In the genomic region with DNA sequence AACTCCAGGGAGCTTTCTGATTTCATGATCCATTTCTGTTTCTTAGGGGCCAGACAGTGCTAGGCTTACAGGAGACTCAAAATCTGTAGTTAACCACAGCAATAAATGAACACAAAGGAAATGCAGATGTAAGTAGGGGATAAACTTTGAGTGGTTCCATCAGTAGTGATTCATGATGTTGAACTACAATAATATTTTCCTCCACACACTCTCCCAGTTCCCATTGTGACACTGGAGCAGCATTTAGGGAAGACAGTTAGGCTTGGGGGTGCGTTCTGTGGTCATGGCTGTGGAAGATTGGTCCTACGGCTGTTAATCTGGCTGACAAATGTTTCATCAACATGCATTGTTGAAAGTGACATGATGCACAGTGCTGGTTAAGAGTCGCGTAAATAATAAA, we compare ENCODE assay signal across 14 cellular contexts.
DNase-seq lines count a peak whose midpoint lies in the region; FAIRE-seq and TF ChIP-seq lines count a peak whose summit lies in the region.
"Had no signal": no experiment of that assay in that cellular context is flagged by ENCODE, and none has a peak within 500 bp of the region (broad histone marks: within the 10 kb centered on the region; RNA-seq: fewer than 3 reads in every experiment).

No MANE protein-coding gene starts in this region.

- H3K36me3 ChIP-seq in HAP-1 (replicated peaks) (no peaks in the 10 kb centered on the region), adipocyte (ENCODE audit: control insufficient read depth, insufficient read depth, low read length, severe bottlenecking) (no peaks in the 10 kb centered on the region), kidney (ENCODE audit: control insufficient read depth in 1 of 2, insufficient read depth in 2 of 2, low read length in 2 of 2) (no peaks in the 10 kb centered on the region)
- H3K36me3 ChIP-seq: prostate gland, thoracic aorta had no signal

- DNase-seq in HAP-1 (ENCODE audit: low spot score in 2 of 2) (peak; percentile 61 to 96), adipocyte (ENCODE audit: low read depth) (peak; percentile 37), hepatic stellate cell (ENCODE audit: low spot score) (peak; percentile 46), GM10266 (ENCODE audit: extremely low spot score) (no peak), kidney (no peak)
- no peak for DNase-seq in activated CD8-positive, alpha-beta memory T cell treated with anti-CD3 and anti-CD28 coated beads for 24 hours
- DNase-seq in activated CD4-positive, CD25-positive, alpha-beta regulatory T cell (lab: John Stamatoyannopoulos, UW): no peak
- DNase-seq: AML-193, cortex of kidney, glutamatergic neuron had no signal

- in situ Hi-C loops in HAP-1 (cut with MboI; ENCODE audit: low sequenced_read_pairs): no loop called here

- H3K4me1 ChIP-seq in HAP-1 (peaks cover 62% of the 10 kb centered on the region), adipocyte (ENCODE audit: control insufficient read depth, insufficient read depth, low read length) (peaks cover 51% of the 10 kb centered on the region), kidney (ENCODE audit: control insufficient read depth in 1 of 2, insufficient read depth in 1 of 2, low read depth in 1 of 2, low read length in 2 of 2) (peaks cover 17 to 22% of the 10 kb centered on the region in 2 donors)
- H3K4me1 ChIP-seq: prostate gland had no signal

- H3K9me3 ChIP-seq in HAP-1 (no peaks in the 10 kb centered on the region), adipocyte (ENCODE audit: control insufficient read depth, low read length) (no peaks in the 10 kb centered on the region), kidney (ENCODE audit: control insufficient read depth in 1 of 2, low read length in 2 of 2) (no peaks in the 10 kb centered on the region)
- H3K9me3 ChIP-seq: prostate gland, thoracic aorta had no signal

- H3K27ac ChIP-seq in 22Rv1 (peak overlapping the region; percentile 59), kidney (ENCODE audit: low read depth in 2 of 2, low read length in 2 of 2) (no peak overlapping the region)
- H3K27ac ChIP-seq: prostate gland, thoracic aorta had no signal

- no peak for FAIRE-seq in kidney (lab: Jason Lieb, UNC)

- intact Hi-C loops in kidney (cut with DNase I): no loop called here

- TF ChIP-seq CTCF in 22Rv1 (IDR thresholded peaks at IDR 0.05): no peak
- no peak for TF ChIP-seq CTCF in GM10266 (IDR thresholded peaks at IDR 0.05; ENCODE audit: control insufficient read depth, insufficient read depth, low read depth, missing control alignments)
- TF ChIP-seq CTCF in kidney (IDR thresholded peaks at IDR 0.05; ENCODE audit: borderline replicate concordance, extremely low read depth, insufficient read depth): no peak

- peak overlapping the region; percentile 73 for H3K9ac ChIP-seq in adipocyte (ENCODE audit: low read length)
- no peak overlapping the region for H3K9ac ChIP-seq in kidney (ENCODE audit: low read length in 2 of 2)

- H3K27me3 ChIP-seq in HAP-1 (ENCODE audit: low read depth) (no peaks in the 10 kb centered on the region), adipocyte (replicated peaks; ENCODE audit: control insufficient read depth, insufficient read depth, low read length) (no peaks in the 10 kb centered on the region)

- H3K4me3 ChIP-seq in HAP-1: no peak overlapping the region
- H3K4me3 ChIP-seq in adipocyte (ENCODE audit: low read length): peak overlapping the region; percentile 68
- no peak overlapping the region for H3K4me3 ChIP-seq in kidney (ENCODE audit: low read length in 2 of 2)
- H3K4me3 ChIP-seq: lung, prostate gland had no signal

Comparison
In these comparisons a context has a peak if more than half of its experiments do, and no peak if none do; other contexts are left out.
1. DNase-seq: peak in HAP-1 (2 of 2), adipocyte (single experiment) and hepatic stellate cell (single experiment); none in activated CD8-positive, alpha-beta memory T cell treated with anti-CD3 and anti-CD28 coated beads for 24 hours (single experiment), activated CD4-positive, CD25-positive, alpha-beta regulatory T cell (0 of 4), GM10266 (single experiment) and kidney (single experiment).